Comparison of ENCODE assay signal across 18 cellular contexts in the genomic region with DNA sequence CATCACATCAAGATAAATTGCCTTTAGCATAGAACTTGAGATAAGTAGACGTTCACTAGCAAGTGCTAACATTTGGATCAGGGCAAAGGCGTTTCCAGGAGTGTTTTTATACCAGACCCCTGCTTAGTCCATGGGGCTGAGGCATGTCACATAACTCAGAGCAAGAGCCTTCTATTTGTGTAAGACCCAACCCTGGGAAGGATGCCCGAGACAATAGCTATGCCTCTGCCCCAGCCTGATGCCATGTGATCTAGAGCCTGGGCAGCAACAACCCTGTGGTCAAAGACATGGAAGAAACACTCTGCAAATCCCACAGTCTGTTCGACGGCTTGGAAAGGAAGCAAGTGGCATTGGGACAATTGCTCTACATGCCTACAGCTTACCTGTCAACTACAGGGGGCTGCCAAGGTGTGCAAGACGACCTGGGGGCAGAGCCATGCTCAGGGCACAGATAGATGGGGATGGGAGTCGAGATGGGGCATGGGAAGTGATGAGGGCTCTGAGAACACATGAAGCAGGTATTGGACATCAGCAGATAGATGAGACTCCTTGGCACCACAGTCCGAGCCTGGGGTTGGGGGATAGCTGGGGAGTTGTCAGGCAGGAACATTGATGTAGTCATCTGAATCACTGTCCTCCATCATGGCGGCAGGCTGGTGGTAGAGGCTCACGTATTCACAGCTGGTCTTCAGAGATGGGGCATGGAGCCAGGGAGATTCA. TPM values are rescaled to one million over a fixed set of nuclear protein-coding genes. Genes with fewer than 3 reads are reported as not detected.
A peak's percentile ranks its signal among the peaks of the same experiment; 100 is the strongest.
DNase-seq lines count a peak whose midpoint lies in the region; ATAC-seq, FAIRE-seq and TF ChIP-seq lines count a peak whose summit lies in the region.
"Had no signal": no experiment of that assay in that cellular context is flagged by ENCODE, and none has a peak within 500 bp of the region (broad histone marks: within the 10 kb centered on the region; RNA-seq: fewer than 3 reads in every experiment).

No MANE protein-coding gene starts in this region.

- no peak overlapping the region for H3K9ac ChIP-seq in GM12878 (ENCODE audit: control insufficient read depth, insufficient read depth, low read length)

- no peaks in the 10 kb centered on the region; the same call in 1 of the 2 replicates for H4K20me1 ChIP-seq in GM12878 (ENCODE audit: control insufficient read depth, insufficient read depth)

- SMC1A ChIA-PET in GM12878 (lab: Charles Lee; ENCODE audit: uncharacterized antibody, unreplicated experiment), result interaction anchor here (1.0 to 2.5 kb wide), 6 partner anchors 27 to 109 kb away, joined by 3 to 9 read pairs (median 5); a partner anchor contains a TSS

- POLR2A ChIA-PET in CD4-positive, alpha-beta T cell (lab: Charles Lee), result interaction anchor here (0.8 to 13.4 kb wide), 10 partner anchors 8 to 193 kb away, joined by 3 to 384 read pairs (median 5); a partner anchor contains a TSS
- POLR2A ChIA-PET in GM12878 (lab: Charles Lee), result interaction anchor here (1.4 kb wide), 1 partner anchor 13 kb away, joined by 3 read pairs; no protein-coding TSS in a partner anchor

- no peaks in the 10 kb centered on the region for H3K9me3 ChIP-seq in CD4-positive, alpha-beta T cell (ENCODE audit: control insufficient read depth, low read length)
- no peaks in the 10 kb centered on the region for H3K9me3 ChIP-seq in GM12878 (replicated peaks; ENCODE audit: control insufficient read depth, insufficient read depth, low read length)
- H3K9me3 ChIP-seq: left lung, right lobe of liver, stomach had no signal

- peak overlapping the region; percentile 90 for H3K27ac Mint-ChIP-seq in CD4-positive, alpha-beta T cell
- H3K27ac Mint-ChIP-seq in HFFc6 (peak overlapping the region; percentile 97), naive B cell (peak overlapping the region in 5 of 6 donors; percentile 41 to 95 (median 90))

- TF ChIP-seq POLR2A in GM12878 (IDR thresholded peaks at IDR 0.05; ENCODE audit: low read depth, low read length), result no peak

- TF ChIP-seq RAD21 in GM12878 (IDR thresholded peaks at IDR 0.05; ENCODE audit: insufficient read depth, low read depth, low read length), result no peak

- BruUV-seq in GM12878 (replicated peaks; lab: Mats Ljungman, UMichigan), result no TSS peak

- 87% methylated on average over 10 of the region's 10 CpGs for WGBS in GM12878 (ENCODE audit: insufficient coverage, insufficient replicate concordance, low lambda C conversion rate, missing lambda C conversion rate)

- TF ChIP-seq EP300 in GM12878 (IDR thresholded peaks at IDR 0.05; ENCODE audit: borderline replicate concordance in 1 of 2, control insufficient read depth in 1 of 2, low read depth in 2 of 2, low read length in 2 of 2), result no peak

- H3K9me3 Mint-ChIP-seq in CD4-positive, alpha-beta T cell, result no peaks in the 10 kb centered on the region
- H3K9me3 Mint-ChIP-seq in HFFc6 (no peaks in the 10 kb centered on the region), naive B cell (no peaks in the 10 kb centered on the region)
- H3K9me3 Mint-ChIP-seq: activated CD4-positive, alpha-beta T cell treated with anti-CD3 and anti-CD28 coated beads, Interleukin-2, amount 10 ng/mL, durations not matched to agents 7 days and 5 days; neural crest cell had no signal

- no peaks in the 10 kb centered on the region; the same call in 1 of the 2 replicates for H3K4me1 ChIP-seq in GM12878 (ENCODE audit: control insufficient read depth, insufficient read depth, low read length)

- no peaks in the 10 kb centered on the region for H3K79me2 ChIP-seq in GM12878 (ENCODE audit: control insufficient read depth, insufficient read depth, low read length)

- no peak overlapping the region for H3K4me3 ChIP-seq in GM12878
- H3K4me3 ChIP-seq: left lung, right lobe of liver, stomach had no signal

- H3K27ac ChIP-seq in CD4-positive, alpha-beta T cell (ENCODE audit: low read depth, low read length), result peak overlapping the region; percentile 42
- H3K27ac ChIP-seq in GM12878 (ENCODE audit: control insufficient read depth, insufficient read depth), result no peak overlapping the region
- H3K27ac ChIP-seq: left lung, right lobe of liver, stomach had no signal

- no peaks in the 10 kb centered on the region for H3K27me3 ChIP-seq in CD4-positive, alpha-beta T cell (ENCODE audit: control insufficient read depth, insufficient read depth, low read length)
- H3K27me3 ChIP-seq in GM12878 (replicated peaks in 1 of 2; ENCODE audit: control insufficient read depth in 2 of 2, insufficient read depth in 2 of 2, low read length in 1 of 2), result no peaks in the 10 kb centered on the region
- H3K27me3 ChIP-seq: right lobe of liver had no signal

- TF ChIP-seq CTCF in CD4-positive, alpha-beta T cell (IDR thresholded peaks at IDR 0.05), result no peak
- no peak for TF ChIP-seq CTCF in HFFc6 (IDR thresholded peaks at IDR 0.05)
- no peak for TF ChIP-seq CTCF in GM12878 (IDR thresholded peaks at IDR 0.05 in 2 of 3, conservative IDR thresholded peaks at IDR 0.05 in 1 of 3; ENCODE audit: control insufficient read depth in 2 of 3, extremely low read depth in 1 of 3, insufficient read depth in 1 of 3, low read depth in 3 of 3, low read length in 3 of 3)

- H3K27me3 Mint-ChIP-seq in CD4-positive, alpha-beta T cell, result no peaks in the 10 kb centered on the region
- H3K27me3 Mint-ChIP-seq in HFFc6 (ENCODE audit: insufficient read depth), result no peaks in the 10 kb centered on the region; the same call in 1 of the 2 replicates
- no peaks in the 10 kb centered on the region for H3K27me3 Mint-ChIP-seq in naive B cell
- H3K27me3 Mint-ChIP-seq: activated CD4-positive, alpha-beta T cell treated with anti-CD3 and anti-CD28 coated beads, Interleukin-2, amount 10 ng/mL, durations not matched to agents 7 days and 5 days had no signal

- no peak for DNase-seq in CD4-positive, alpha-beta T cell
- DNase-seq in HFFc6 (no peak), GM12878 (ENCODE audit: low read depth, low spot score) (no peak), naive B cell (no peak), DMS153 treated with DMSO at 0.1 percent for 48 hours (lab: John Stamatoyannopoulos, UW; ENCODE audit: unreplicated experiment) (no peak), NCI-H1694 (lab: John Stamatoyannopoulos, UW) (no peak), GM03348 (ENCODE audit: low spot score) (no peak)
- DNase-seq: activated CD4-positive, alpha-beta T cell treated with anti-CD3 and anti-CD28 coated beads, Interleukin-2, amount 10 ng/mL, durations not matched to agents 7 days and 5 days; cerebellar nuclear complex; GDM1; hippocampal formation; left lung; NCI-H1105 treated with DMSO at 0.1 percent for 48 hours; OCI-M1; stomach had no signal

- FAIRE-seq in GM12878 (lab: Jason Lieb, UNC), result no peak

- no peak for ATAC-seq in CD4-positive, alpha-beta T cell (ENCODE audit: poor library complexity)
- ATAC-seq in GM12878, result no peak
- no peak for ATAC-seq in naive B cell (ENCODE audit: low read depth in 2 of 2)
- ATAC-seq: left lung, right lobe of liver had no signal

- H3K4me3 Mint-ChIP-seq in CD4-positive, alpha-beta T cell, result peak overlapping the region; percentile 70
- no peak overlapping the region for H3K4me3 Mint-ChIP-seq in HFFc6
- peak overlapping the region in 6 of 8 donors; percentile 1 to 82 (median 74) for H3K4me3 Mint-ChIP-seq in naive B cell
- H3K4me3 Mint-ChIP-seq: activated CD4-positive, alpha-beta T cell treated with anti-CD3 and anti-CD28 coated beads, Interleukin-2, amount 10 ng/mL, durations not matched to agents 7 days and 5 days; neural crest cell had no signal

- intact Hi-C loops in CD4-positive, alpha-beta T cell (cut with DNase I, micrococcal nuclease), result no loop called here
- intact Hi-C loops in GM12878 (cut with micrococcal nuclease; ENCODE audit: unreplicated experiment), result no loop called here

- RAD21 ChIA-PET in GM12878 (lab: Charles Lee; ENCODE audit: unreplicated experiment), result interaction anchor here (0.7 to 1.2 kb wide), 4 partner anchors 31 to 178 kb away, joined by 3 to 4 read pairs (median 3); no protein-coding TSS in a partner anchor

- peaks cover 94% of the 10 kb centered on the region for H3K4me1 Mint-ChIP-seq in CD4-positive, alpha-beta T cell (ENCODE audit: low read depth)
- H3K4me1 Mint-ChIP-seq in HFFc6 (ENCODE audit: low read depth) (peaks cover 55% of the 10 kb centered on the region), naive B cell (peaks cover 77 to 89% (median 77%) of the 10 kb centered on the region in 3 donors)
- H3K4me1 Mint-ChIP-seq: neural crest cell had no signal

- CTCF ChIA-PET in CD4-positive, alpha-beta T cell (lab: Charles Lee), result interaction anchor here (1.1 to 2.3 kb wide), 3 partner anchors 29 to 95 kb away, joined by 3 to 10 read pairs (median 7); no protein-coding TSS in a partner anchor
- CTCF ChIA-PET in GM12878 (lab: Yijun Ruan, JAX), result interaction anchor here (1.3 to 5.9 kb wide), 5 partner anchors 8 to 76 kb away, joined by 3 to 59 read pairs (median 3); a partner anchor contains a TSS

- in situ Hi-C loops in GM12878 (cut with MboI), result no loop called here

- H3K4me2 ChIP-seq in GM12878 (ENCODE audit: control insufficient read depth, insufficient read depth), result no peak overlapping the region

- H3K36me3 ChIP-seq in GM12878 (ENCODE audit: control insufficient read depth in 2 of 2, insufficient read depth in 2 of 2, low read length in 1 of 2), result peaks cover 18 to 32% of the 10 kb centered on the region in 2 experiments
- H3K36me3 ChIP-seq: left lung, right lobe of liver, stomach had no signal

- H2AFZ ChIP-seq in GM12878 (ENCODE audit: control insufficient read depth, low read depth, low read length), result no peak overlapping the region

- peaks cover 91% of the 10 kb centered on the region for H3K36me3 Mint-ChIP-seq in CD4-positive, alpha-beta T cell (ENCODE audit: low read depth)
- H3K36me3 Mint-ChIP-seq in HFFc6 (ENCODE audit: low read depth) (peaks cover 16% of the 10 kb centered on the region), naive B cell (peaks cover 32 to 50% of the 10 kb centered on the region in 2 donors)

RNA-seq across cellular contexts. Expression of a gene that starts 7.3 kb away (rescaled TPM):
- total RNA-seq in CD4-positive, alpha-beta T cell, result not detected
- total RNA-seq in HFFc6 (2021; fragmentation: NEBNext Ultra II Directional; extraction: Animal tissue kit (Norgen Biotek cat#: 25700)), result under 1 TPM in 1 of 6 experiments, not detected in 5; 0.24 TPM
- 0.29 TPM in 1 of 2 replicates, not detected in the other for total RNA-seq in GM12878 (2013; cell fraction: nucleolus; rRNA removed)
- total RNA-seq in GM12878 (2014; rRNA removed) (0.11 TPM in 2 replicates), GM12878 (2014; rRNA removed; fragmentation: Illumina TruSeq; extraction: Trizol) (0.22 TPM in 1 of 2 replicates, not detected in the other), GM12878 (2021) (0.16 TPM in 1 of 2 replicates, not detected in the other)
- 14.3 TPM for polyA plus RNA-seq in GM12878 (2011; ENCODE audit: low read depth)
- polyA plus RNA-seq in GM12878 (2011; rRNA removed) (0.05 and 0.19 TPM in 2 replicates), GM12878 (2014; fragmentation: Illumina TruSeq; extraction: Trizol) (0.21 and 0.41 TPM in 2 replicates), GM12878 (2014; fragmentation: Nextera tagmentation; extraction: Ambion mirVana) (10 to 100 TPM; 19.0 to 19.8 TPM), GM12878 (2014; rRNA removed) (0.13 and 0.35 TPM in 2 replicates), GM12878 (2016; fragmentation: Nextera tagmentation; extraction: Ambion mirVana) (1 to 10 TPM; 5.1 to 6.4 TPM), naive B cell (ENCODE audit: low read depth in 6 of 6) (10 to 100 TPM; 44.1 to 94.5 (median 57.5) TPM)
- polyA plus RNA-seq in GM12878 (2011; cell fraction: cytosol; rRNA removed), result 0.03 TPM in 1 of 2 replicates, not detected in the other
- polyA plus RNA-seq in GM12878 (2011; cell fraction: nucleus; rRNA removed), result not detected in 2 replicates
- 28.2 and 39.9 TPM in 2 replicates for polyA plus RNA-seq in GM12878 (2012)
- not detected in 2 replicates for polyA minus RNA-seq in GM12878 (2011; rRNA and poly(A)+ RNA removed)
- not detected in 2 replicates for polyA minus RNA-seq in GM12878 (2011; cell fraction: cytosol; rRNA and poly(A)+ RNA removed)
- not detected in 2 replicates for polyA minus RNA-seq in GM12878 (2011; cell fraction: nucleus; rRNA and poly(A)+ RNA removed)
- total RNA-seq: activated CD4-positive, alpha-beta T cell treated with anti-CD3 and anti-CD28 coated beads, Interleukin-2, amount 10 ng/mL, durations not matched to agents 7 days and 5 days; neural crest cell; right lobe of liver; stomach had no signal
- polyA plus RNA-seq: esophagus had no signal

RNA-seq across cellular contexts. Expression of a gene that starts 17.2 kb away (rescaled TPM):
- 100 to 1,000 TPM; 171 to 186 TPM for total RNA-seq in CD4-positive, alpha-beta T cell
- 1 to 10 TPM in 2 of 6 experiments, under 1 TPM in 4; 0.28 to 1.3 (median 0.67) TPM for total RNA-seq in HFFc6 (2021; fragmentation: NEBNext Ultra II Directional; extraction: Animal tissue kit (Norgen Biotek cat#: 25700))
- total RNA-seq in GM12878 (2013; cell fraction: nucleolus; rRNA removed), result 279 and 312 TPM in 2 replicates
- 112 and 125 TPM in 2 replicates for total RNA-seq in GM12878 (2014; rRNA removed)
- total RNA-seq in GM12878 (2014; rRNA removed; fragmentation: Illumina TruSeq; extraction: Trizol), result 95.3 and 97.0 TPM in 2 replicates
- 191 and 207 TPM in 2 replicates for total RNA-seq in GM12878 (2021)
- polyA plus RNA-seq in GM12878 (2011; ENCODE audit: low read depth), result 172 TPM
- polyA plus RNA-seq in GM12878 (2011; rRNA removed), result 110 and 200 TPM in 2 replicates
- 276 and 324 TPM in 2 replicates for polyA plus RNA-seq in GM12878 (2011; cell fraction: cytosol; rRNA removed)
- 227 and 311 TPM in 2 replicates for polyA plus RNA-seq in GM12878 (2011; cell fraction: nucleus; rRNA removed)
- polyA plus RNA-seq in GM12878 (2012), result 247 and 253 TPM in 2 replicates
- polyA plus RNA-seq in GM12878 (2014; fragmentation: Illumina TruSeq; extraction: Trizol), result 245 and 297 TPM in 2 replicates
- polyA plus RNA-seq in GM12878 (2014; fragmentation: Nextera tagmentation; extraction: Ambion mirVana), result 10 to 100 TPM; 79.7 to 81.7 TPM
- polyA plus RNA-seq in GM12878 (2014; rRNA removed), result 155 and 157 TPM in 2 replicates
- 100 to 1,000 TPM; 107 to 120 TPM for polyA plus RNA-seq in GM12878 (2016; fragmentation: Nextera tagmentation; extraction: Ambion mirVana)
- polyA minus RNA-seq in GM12878 (2011; rRNA and poly(A)+ RNA removed), result 217 and 266 TPM in 2 replicates
- polyA minus RNA-seq in GM12878 (2011; cell fraction: cytosol; rRNA and poly(A)+ RNA removed), result 72.0 and 80.5 TPM in 2 replicates
- polyA minus RNA-seq in GM12878 (2011; cell fraction: nucleus; rRNA and poly(A)+ RNA removed), result 80.6 and 107 TPM in 2 replicates
- 1,000 to 10,000 TPM; 1,550 to 2,548 (median 1,723) TPM for polyA plus RNA-seq in naive B cell (ENCODE audit: low read depth in 6 of 6)
- total RNA-seq: neural crest cell had no signal

RNA-seq across cellular contexts. Expression of a gene that starts 39.2 kb away (rescaled TPM):
- total RNA-seq in CD4-positive, alpha-beta T cell, result not detected
- total RNA-seq in HFFc6 (2021; fragmentation: NEBNext Ultra II Directional; extraction: Animal tissue kit (Norgen Biotek cat#: 25700)), result not detected
- not detected in 2 replicates for total RNA-seq in GM12878 (2013; cell fraction: nucleolus; rRNA removed)
- total RNA-seq in GM12878 (2014; rRNA removed), result 0.11 TPM in 1 of 2 replicates, not detected in the other
- total RNA-seq in GM12878 (2014; rRNA removed; fragmentation: Illumina TruSeq; extraction: Trizol), result 0.13 TPM in 1 of 2 replicates, not detected in the other
- total RNA-seq in GM12878 (2021), result not detected in 2 replicates
- not detected for polyA plus RNA-seq in GM12878 (2011; ENCODE audit: low read depth)
- not detected in 2 replicates for polyA plus RNA-seq in GM12878 (2011; rRNA removed)
- polyA plus RNA-seq in GM12878 (2011; cell fraction: cytosol; rRNA removed), result not detected in 2 replicates
- polyA plus RNA-seq in GM12878 (2011; cell fraction: nucleus; rRNA removed), result not detected in 2 replicates
- not detected in 2 replicates for polyA plus RNA-seq in GM12878 (2012)
- polyA plus RNA-seq in GM12878 (2014; fragmentation: Illumina TruSeq; extraction: Trizol), result not detected in 2 replicates
- polyA plus RNA-seq in GM12878 (2014; fragmentation: Nextera tagmentation; extraction: Ambion mirVana), result under 1 TPM in 1 of 2 experiments, not detected in 1; 0.08 TPM
- not detected in 2 replicates for polyA plus RNA-seq in GM12878 (2014; rRNA removed)
- not detected for polyA plus RNA-seq in GM12878 (2016; fragmentation: Nextera tagmentation; extraction: Ambion mirVana)
- polyA minus RNA-seq in GM12878 (2011; rRNA and poly(A)+ RNA removed), result not detected in 2 replicates
- not detected in 2 replicates for polyA minus RNA-seq in GM12878 (2011; cell fraction: cytosol; rRNA and poly(A)+ RNA removed)
- not detected in 2 replicates for polyA minus RNA-seq in GM12878 (2011; cell fraction: nucleus; rRNA and poly(A)+ RNA removed)
- polyA plus RNA-seq in naive B cell (ENCODE audit: low read depth in 6 of 6), result not detected
- total RNA-seq: activated CD4-positive, alpha-beta T cell treated with anti-CD3 and anti-CD28 coated beads, Interleukin-2, amount 10 ng/mL, durations not matched to agents 7 days and 5 days; left lung; neural crest cell; right lobe of liver; stomach had no signal

RNA-seq across cellular contexts. Expression of a gene that starts 41.7 kb away (rescaled TPM):
- not detected for total RNA-seq in CD4-positive, alpha-beta T cell
- total RNA-seq in HFFc6 (2021; fragmentation: NEBNext Ultra II Directional; extraction: Animal tissue kit (Norgen Biotek cat#: 25700)), result under 1 TPM in 2 of 6 experiments, not detected in 4; 0.14 to 0.26 TPM
- total RNA-seq in GM12878 (2013; cell fraction: nucleolus; rRNA removed), result 0.59 and 0.61 TPM in 2 replicates
- total RNA-seq in GM12878 (2014; rRNA removed), result 1.6 and 1.8 TPM in 2 replicates
- total RNA-seq in GM12878 (2014; rRNA removed; fragmentation: Illumina TruSeq; extraction: Trizol), result 7.6 and 7.9 TPM in 2 replicates
- total RNA-seq in GM12878 (2021), result 4.7 and 5.0 TPM in 2 replicates
- polyA plus RNA-seq in GM12878 (2011; ENCODE audit: low read depth), result 1.3 TPM
- polyA plus RNA-seq in GM12878 (2011; rRNA removed), result 1.7 and 1.8 TPM in 2 replicates
- polyA plus RNA-seq in GM12878 (2011; cell fraction: cytosol; rRNA removed), result 0.92 and 0.93 TPM in 2 replicates
- polyA plus RNA-seq in GM12878 (2011; cell fraction: nucleus; rRNA removed), result 1.0 TPM in 2 replicates
- 2.4 and 5.4 TPM in 2 replicates for polyA plus RNA-seq in GM12878 (2012)
- polyA plus RNA-seq in GM12878 (2014; fragmentation: Illumina TruSeq; extraction: Trizol), result 4.1 and 14.3 TPM in 2 replicates
- 1 to 10 TPM; 1.1 to 2.0 TPM for polyA plus RNA-seq in GM12878 (2014; fragmentation: Nextera tagmentation; extraction: Ambion mirVana)
- 1.7 and 2.4 TPM in 2 replicates for polyA plus RNA-seq in GM12878 (2014; rRNA removed)
- 1 to 10 TPM in 1 of 2 experiments, under 1 TPM in 1; 0.96 to 1.2 TPM for polyA plus RNA-seq in GM12878 (2016; fragmentation: Nextera tagmentation; extraction: Ambion mirVana)
- polyA minus RNA-seq in GM12878 (2011; rRNA and poly(A)+ RNA removed), result 3.9 and 4.7 TPM in 2 replicates
- polyA minus RNA-seq in GM12878 (2011; cell fraction: cytosol; rRNA and poly(A)+ RNA removed), result 1.9 and 3.5 TPM in 2 replicates
- polyA minus RNA-seq in GM12878 (2011; cell fraction: nucleus; rRNA and poly(A)+ RNA removed), result 4.5 and 5.0 TPM in 2 replicates
- under 1 TPM; 0.05 to 0.84 (median 0.64) TPM for polyA plus RNA-seq in naive B cell (ENCODE audit: low read depth in 6 of 6)
- total RNA-seq: activated CD4-positive, alpha-beta T cell treated with anti-CD3 and anti-CD28 coated beads, Interleukin-2, amount 10 ng/mL, durations not matched to agents 7 days and 5 days; neural crest cell had no signal

Comparison
In these comparisons a context has a peak if more than half of its experiments do, and no peak if none do; other contexts are left out.
1. RNA of a gene that starts 17.2 kb away (total RNA-seq): 171 to 186 TPM in CD4-positive, alpha-beta T cell and 95.3 to 312 TPM in GM12878; 0.28 to 1.3 TPM in HFFc6; every median in the first group is over 10 times any median in the second.
2. Peak in every context shown above with its lines, with median percentiles within 50 percentile points of each other: H3K27ac Mint-ChIP-seq.